8 cellular contexts compared by ENCODE assay signal in the genomic region with DNA sequence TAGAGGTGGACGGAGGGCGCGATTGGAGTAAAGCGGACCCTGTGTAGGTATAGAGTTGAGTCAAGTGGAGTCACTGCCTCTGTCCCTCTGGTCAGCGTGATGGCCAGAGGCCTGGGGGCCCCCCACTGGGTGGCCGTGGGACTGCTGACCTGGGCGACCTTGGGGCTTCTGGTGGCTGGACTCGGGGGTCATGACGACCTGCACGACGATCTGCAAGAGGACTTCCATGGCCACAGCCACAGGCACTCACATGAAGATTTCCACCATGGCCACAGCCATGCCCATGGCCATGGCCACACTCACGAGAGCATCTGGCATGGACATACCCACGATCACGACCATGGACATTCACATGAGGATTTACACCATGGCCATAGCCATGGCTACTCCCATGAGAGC. TPM values are rescaled to one million over a fixed set of nuclear protein-coding genes. Genes with fewer than 3 reads are reported as not detected.
DNase-seq lines count a peak whose midpoint lies in the region; ATAC-seq and TF ChIP-seq lines count a peak whose summit lies in the region.

No MANE protein-coding gene starts in this region.

- H3K9me3 ChIP-seq in iPS DF 6.9 (ENCODE audit: control insufficient read depth, insufficient read depth, low read length) (no peaks in the 10 kb centered on the region), stomach (no peaks in the 10 kb centered on the region)

- H3K4me1 ChIP-seq in iPS DF 6.9 (ENCODE audit: control insufficient read depth, insufficient read depth, low read length) = peaks cover 10% of the 10 kb centered on the region; the same call in 1 of the 2 replicates
- H3K4me1 ChIP-seq in stomach = peaks cover 58 to 78% (median 75%) of the 10 kb centered on the region in 4 donors

- H3K4me3 ChIP-seq in HFF-Myc (replicated peaks; ENCODE audit: low read depth, low read length) (peak overlapping the region; percentile 85), iPS DF 6.9 (ENCODE audit: low read length) (peak overlapping the region; percentile 72), stomach (peak overlapping the region; percentile 77 to 94 (median 86))

- H3K4me1 Mint-ChIP-seq in activated T-helper 2 cell treated with anti-CD3 and anti-CD28 coated beads, Interferon-gamma antibody, Interleukin-2, Interleukin-4, amounts not matched to agents 10 μg/mL and 5 μg/mL and 100 μg/mL, durations not matched to agents 14 hours and 24 hours and 36 hours (ENCODE audit: low read depth) = peaks cover 57% of the 10 kb centered on the region

- no peak for ATAC-seq in HG02623 (IDR thresholded peaks at IDR 0.05; ENCODE audit: unreplicated experiment)

- peaks cover 10% of the 10 kb centered on the region; the same call in 1 of the 2 replicates for H3K36me3 ChIP-seq in iPS DF 6.9 (ENCODE audit: control insufficient read depth, insufficient read depth, low read length)
- peaks cover 28 to 43% (median 38%) of the 10 kb centered on the region in 4 donors for H3K36me3 ChIP-seq in stomach

- WGBS in iPS DF 6.9 (ENCODE audit: insufficient coverage, insufficient read length) = no CpG with 5 or more reads among the region's 14 CpGs
- 1 to 6% (median 1%) methylated on average over 7 to 14 of the region's 14 CpGs for WGBS in stomach, 5 donors

- DNase-seq in HFF-Myc (ENCODE audit: extremely low read depth, low read depth) (no peak), iPS DF 6.9 (ENCODE audit: low read depth, low spot score) (no peak), stomach (no peak), middle frontal gyrus (ENCODE audit: extremely low spot score, low spot score) (no peak), SIG-M5 treated with dmso at 0.1 percent for 504 hours (lab: John Stamatoyannopoulos, UW; ENCODE audit: unreplicated experiment) (no peak)
- DNase-seq in activated T-helper 2 cell treated with anti-CD3 and anti-CD28 coated beads, Interferon-gamma antibody, Interleukin-2, Interleukin-4, amounts not matched to agents 10 μg/mL and 5 μg/mL and 100 μg/mL, durations not matched to agents 14 hours and 24 hours and 36 hours (ENCODE audit: low spot score) = no peak
- DNase-seq in stimulated activated CD4-positive, alpha-beta T cell treated with anti-CD3 and anti-CD28 coated beads, Interleukin-12 subunit alpha, Interleukin-12 subunit beta, amount 100 ng/mL, for 4 hours = no peak

- intact Hi-C loops in activated T-helper 2 cell treated with anti-CD3 and anti-CD28 coated beads, Interferon-gamma antibody, Interleukin-2, Interleukin-4, amounts not matched to agents 10 μg/mL and 5 μg/mL and 100 μg/mL, durations not matched to agents 14 hours and 24 hours and 36 hours (cut with micrococcal nuclease) = loop anchor here (2.0 to 10.0 kb wide), 5 partner anchors 70 to 1009 kb away; a partner anchor contains a TSS
- intact Hi-C loops in stomach (cut with DNase I; ENCODE audit: low total_unique reads) = no loop called here

- H3K36me3 Mint-ChIP-seq in activated T-helper 2 cell treated with anti-CD3 and anti-CD28 coated beads, Interferon-gamma antibody, Interleukin-2, Interleukin-4, amounts not matched to agents 10 μg/mL and 5 μg/mL and 100 μg/mL, durations not matched to agents 14 hours and 24 hours and 36 hours (ENCODE audit: low read depth) = peaks cover 52% of the 10 kb centered on the region

- H3K27me3 ChIP-seq in iPS DF 6.9 (ENCODE audit: control insufficient read depth, insufficient read depth, low read length) (peaks cover 2% of the 10 kb centered on the region; the same call in 1 of the 2 replicates), stomach (no peaks in the 10 kb centered on the region)

- H3K4me3 Mint-ChIP-seq in activated T-helper 2 cell treated with anti-CD3 and anti-CD28 coated beads, Interferon-gamma antibody, Interleukin-2, Interleukin-4, amounts not matched to agents 10 μg/mL and 5 μg/mL and 100 μg/mL, durations not matched to agents 14 hours and 24 hours and 36 hours (ENCODE audit: low read depth) = peak overlapping the region; percentile 100

- H3K27me3 Mint-ChIP-seq in activated T-helper 2 cell treated with anti-CD3 and anti-CD28 coated beads, Interferon-gamma antibody, Interleukin-2, Interleukin-4, amounts not matched to agents 10 μg/mL and 5 μg/mL and 100 μg/mL, durations not matched to agents 14 hours and 24 hours and 36 hours (ENCODE audit: low read depth) = no peaks in the 10 kb centered on the region

- H3K27ac ChIP-seq in iPS DF 6.9 (ENCODE audit: low read length) (no peak overlapping the region), stomach (peak overlapping the region; percentile 94 to 98 (median 97))

- TF ChIP-seq EP300 in stomach (IDR thresholded peaks at IDR 0.05) = no peak

- no peaks in the 10 kb centered on the region for H3K9me3 Mint-ChIP-seq in activated T-helper 2 cell treated with anti-CD3 and anti-CD28 coated beads, Interferon-gamma antibody, Interleukin-2, Interleukin-4, amounts not matched to agents 10 μg/mL and 5 μg/mL and 100 μg/mL, durations not matched to agents 14 hours and 24 hours and 36 hours

- no peak for TF ChIP-seq POLR2A in stomach (IDR thresholded peaks at IDR 0.05)

- peak overlapping the region; percentile 98 for H3K27ac Mint-ChIP-seq in activated T-helper 2 cell treated with anti-CD3 and anti-CD28 coated beads, Interferon-gamma antibody, Interleukin-2, Interleukin-4, amounts not matched to agents 10 μg/mL and 5 μg/mL and 100 μg/mL, durations not matched to agents 14 hours and 24 hours and 36 hours

- TF ChIP-seq CTCF in HFF-Myc (IDR thresholded peaks at IDR 0.05; ENCODE audit: low read depth, low read length, missing control alignments) (no peak), stomach (IDR thresholded peaks at IDR 0.05) (no peak)

RNA-seq across cellular contexts. Expression of a gene that starts 0.5 kb away (rescaled TPM):
- 63.8 and 69.6 TPM in 2 replicates for total RNA-seq in activated T-helper 2 cell treated with anti-CD3 and anti-CD28 coated beads, Interferon-gamma antibody, Interleukin-2, Interleukin-4, amounts not matched to agents 10 μg/mL and 5 μg/mL and 100 μg/mL, durations not matched to agents 14 hours and 24 hours and 36 hours
- 100 to 1,000 TPM in 1 of 5 donors, 10 to 100 TPM in 3, 1 to 10 TPM in 1; 9.3 to 119 (median 75.8) TPM for total RNA-seq in stomach
- 10 to 100 TPM; 33.6 to 59.8 (median 54.5) TPM for polyA plus RNA-seq in stomach

RNA-seq across cellular contexts. Expression of a gene that starts 0.7 kb away (rescaled TPM):
- total RNA-seq in activated T-helper 2 cell treated with anti-CD3 and anti-CD28 coated beads, Interferon-gamma antibody, Interleukin-2, Interleukin-4, amounts not matched to agents 10 μg/mL and 5 μg/mL and 100 μg/mL, durations not matched to agents 14 hours and 24 hours and 36 hours = 47.8 and 50.0 TPM in 2 replicates
- 10 to 100 TPM in 3 of 5 donors, 1 to 10 TPM in 2; 2.9 to 50.4 (median 10.7) TPM for total RNA-seq in stomach
- 10 to 100 TPM; 15.9 to 32.7 (median 17.3) TPM for polyA plus RNA-seq in stomach

RNA-seq across cellular contexts. Expression of a gene that starts 3.3 kb away (rescaled TPM):
- total RNA-seq in activated T-helper 2 cell treated with anti-CD3 and anti-CD28 coated beads, Interferon-gamma antibody, Interleukin-2, Interleukin-4, amounts not matched to agents 10 μg/mL and 5 μg/mL and 100 μg/mL, durations not matched to agents 14 hours and 24 hours and 36 hours = 14.7 and 18.2 TPM in 2 replicates
- 10 to 100 TPM in 2 of 5 donors, 1 to 10 TPM in 2, not detected in 1; 8.0 to 24.8 (median 14.5) TPM for total RNA-seq in stomach
- 10 to 100 TPM; 21.5 to 29.9 (median 24.5) TPM for polyA plus RNA-seq in stomach

RNA-seq across cellular contexts. Expression of a gene that starts 7.2 kb away (rescaled TPM):
- total RNA-seq in activated T-helper 2 cell treated with anti-CD3 and anti-CD28 coated beads, Interferon-gamma antibody, Interleukin-2, Interleukin-4, amounts not matched to agents 10 μg/mL and 5 μg/mL and 100 μg/mL, durations not matched to agents 14 hours and 24 hours and 36 hours = 46.0 and 46.1 TPM in 2 replicates
- total RNA-seq in stomach = 100 to 1,000 TPM in 1 of 5 donors, 10 to 100 TPM in 4; 14.3 to 140 (median 20.7) TPM
- polyA plus RNA-seq in stomach = 10 to 100 TPM; 35.1 to 45.4 (median 37.4) TPM

RNA-seq across cellular contexts. Expression of a gene that starts 8.9 kb away (rescaled TPM):
- 0.34 and 0.37 TPM in 2 replicates for total RNA-seq in activated T-helper 2 cell treated with anti-CD3 and anti-CD28 coated beads, Interferon-gamma antibody, Interleukin-2, Interleukin-4, amounts not matched to agents 10 μg/mL and 5 μg/mL and 100 μg/mL, durations not matched to agents 14 hours and 24 hours and 36 hours
- total RNA-seq in stomach = 1 to 10 TPM in 1 of 5 donors, under 1 TPM in 2, not detected in 2; under 0.01 to 1.5 (median 0.87) TPM
- polyA plus RNA-seq in stomach = under 1 TPM in 2 of 3 donors, not detected in 1; 0.19 to 0.88 TPM
